ENCODE assay signal across 13 cellular contexts in genomic region chr15:94238539-94239118, GRCh38. TPM values are rescaled to one million over a fixed set of nuclear protein-coding genes. Genes with fewer than 3 reads are reported as not detected.
DNase-seq lines count a peak whose midpoint lies in the region; ATAC-seq, FAIRE-seq and TF ChIP-seq lines count a peak whose summit lies in the region.
"Had no signal": no experiment of that assay in that cellular context is flagged by ENCODE, and none has a peak within 500 bp of the region (broad histone marks: within the 10 kb centered on the region; RNA-seq: fewer than 3 reads in every experiment).

No MANE protein-coding gene starts in this region.

- H4K8ac ChIP-seq in neuronal stem cell (ENCODE audit: low read depth, low read length), result no peak overlapping the region

- no peaks in the 10 kb centered on the region for H3K27me3 Mint-ChIP-seq in activated T-cell treated with anti-CD3 and anti-CD28 coated beads, Interleukin-2, amount 50 U/mL, for 72 hours (ENCODE audit: low read depth)

- no peaks in the 10 kb centered on the region for H3K79me1 ChIP-seq in neuronal stem cell (ENCODE audit: low read depth, low read length)

- H3K27me3 ChIP-seq in transverse colon (no peaks in the 10 kb centered on the region), HepG2 (ENCODE audit: control insufficient read depth in 1 of 2, insufficient read depth in 2 of 2, low read length in 2 of 2) (no peaks in the 10 kb centered on the region), neuronal stem cell (ENCODE audit: control insufficient read depth in 3 of 3, insufficient read depth in 3 of 3, low read depth in 1 of 3, low read length in 3 of 3) (peaks cover 0 to 14% (median 1%) of the 10 kb centered on the region in 3 experiments)

- no peak overlapping the region for H3K18ac ChIP-seq in neuronal stem cell (ENCODE audit: low read length)

- WGBS in transverse colon (ENCODE audit: low coverage in 1 of 2), 2 donors, result 56 to 63% methylated on average over 4 of the region's 4 CpGs
- 46% methylated on average over 4 of the region's 4 CpGs for WGBS in HepG2 (ENCODE audit: low lambda C conversion rate)
- WGBS in neuronal stem cell (ENCODE audit: extremely low coverage in 2 of 2, insufficient read length in 2 of 2, insufficient replicate concordance in 1 of 2), 2 donors, result no CpG with 5 or more reads among the region's 4 CpGs

- H3K4me3 Mint-ChIP-seq in activated T-cell treated with anti-CD3 and anti-CD28 coated beads, Interleukin-2, amount 50 U/mL, for 72 hours, result peak overlapping the region; percentile 3 to 24

- H3K4ac ChIP-seq in neuronal stem cell (ENCODE audit: low read length), result no peak overlapping the region

- H3K14ac ChIP-seq in neuronal stem cell (ENCODE audit: low read length), result no peak overlapping the region

- H2BK120ac ChIP-seq in neuronal stem cell (ENCODE audit: low read depth, low read length), result no peak overlapping the region

- no peak overlapping the region for H2BK15ac ChIP-seq in neuronal stem cell (ENCODE audit: low read length)

- H3K9ac ChIP-seq in HepG2 (ENCODE audit: insufficient read depth, low read depth, low read length) (no peak overlapping the region), neuronal stem cell (ENCODE audit: low read depth, low read length, poor library complexity) (no peak overlapping the region)

- H4K91ac ChIP-seq in neuronal stem cell (ENCODE audit: low read depth, low read length, poor library complexity), result no peak overlapping the region

- no peak overlapping the region for H2BK12ac ChIP-seq in neuronal stem cell (ENCODE audit: low read length)

- peak overlapping the region; percentile 73 for H3K27ac ChIP-seq in OCI-LY7 (ENCODE audit: low read depth, low read length, poor library complexity, severe bottlenecking)
- H3K27ac ChIP-seq in transverse colon, result peak overlapping the region in 3 of 4 donors; percentile 5 to 61 (median 26)
- H3K27ac ChIP-seq in HepG2 (ENCODE audit: extremely low read length, insufficient read depth, low read length), result no peak overlapping the region
- no peak overlapping the region for H3K27ac ChIP-seq in neuronal stem cell (replicated peaks; ENCODE audit: low read length)

- no peak for TF ChIP-seq RAD21 in HepG2 (CRISPR knock-in tag; IDR thresholded peaks at IDR 0.05)

- H4K20me1 ChIP-seq in OCI-LY7 (ENCODE audit: insufficient read depth, low read length) (0 out of 2 replicates have a peak, but pooled peaks cover 4% of the 10 kb centered on the region), HepG2 (ENCODE audit: insufficient read depth, low read length) (no peaks in the 10 kb centered on the region)

- peaks cover 3 to 9% of the 10 kb centered on the region in 2 donors for H3K36me3 Mint-ChIP-seq in activated T-cell treated with anti-CD3 and anti-CD28 coated beads, Interleukin-2, amount 50 U/mL, for 72 hours (ENCODE audit: insufficient read depth in 2 of 2)

- no peaks in the 10 kb centered on the region for H3K9me2 ChIP-seq in OCI-LY7 (ENCODE audit: insufficient read depth, low read length)

- no TSS peak for BruUV-seq in OCI-LY7 (replicated peaks; lab: Mats Ljungman, UMichigan)
- no TSS peak for BruUV-seq in HepG2 (replicated peaks; lab: Mats Ljungman, UMichigan)

- peaks cover 71% of the 10 kb centered on the region for H3K4me1 Mint-ChIP-seq in activated T-cell treated with anti-CD3 and anti-CD28 coated beads, Interleukin-2, amount 50 U/mL, for 72 hours (ENCODE audit: low read depth)

- intact Hi-C loops in OCI-LY7 (cut with micrococcal nuclease; ENCODE audit: unreplicated experiment) (loop anchor here (2.0 kb wide), 1 partner anchor 20 kb away; no protein-coding TSS in a partner anchor), transverse colon (cut with DNase I; ENCODE audit: low total_unique reads) (no loop called here), HepG2 (cut with micrococcal nuclease; ENCODE audit: unreplicated experiment) (no loop called here)

- no peaks in the 10 kb centered on the region for H3K9me3 Mint-ChIP-seq in activated T-cell treated with anti-CD3 and anti-CD28 coated beads, Interleukin-2, amount 50 U/mL, for 72 hours

- no peak for TF ChIP-seq POLR2A in transverse colon (IDR thresholded peaks at IDR 0.05)
- no peak for TF ChIP-seq POLR2A in HepG2 (IDR thresholded peaks at IDR 0.05; ENCODE audit: insufficient read depth in 1 of 2, low read depth in 2 of 2, low read length in 2 of 2)

- no peak overlapping the region for H3K23ac ChIP-seq in neuronal stem cell (ENCODE audit: low read depth, low read length, poor library complexity)

- TF ChIP-seq EP300 in transverse colon (IDR thresholded peaks at IDR 0.05; ENCODE audit: low read depth) (no peak), HepG2 (IDR thresholded peaks at IDR 0.05; ENCODE audit: low read depth in 2 of 2, low read length in 2 of 2) (no peak), HepG2 (CRISPR knock-in tag; IDR thresholded peaks at IDR 0.05; ENCODE audit: borderline replicate concordance) (no peak)

- DNase-seq in activated T-cell treated with anti-CD3 and anti-CD28 coated beads, Interleukin-2, amount 50 U/mL, for 72 hours, result no peak
- DNase-seq in activated T-cell treated with anti-CD3 and anti-CD28 coated beads for 4 hours (no peak), OCI-LY7 (ENCODE audit: low spot score) (peak; percentile 84), transverse colon (no peak), HepG2 (ENCODE audit: low spot score) (no peak), NCI-H2227 (lab: John Stamatoyannopoulos, UW; ENCODE audit: unreplicated experiment) (no peak), neuronal stem cell (ENCODE audit: low spot score) (no peak)
- DNase-seq: activated CD8-positive, alpha-beta memory T cell treated with anti-CD3 and anti-CD28 coated beads, Interleukin-2, amount 50 U/mL, for 48 hours; effector CD4-positive, alpha-beta T cell; NCI-H748 treated with DMSO at 0.1 percent for 48 hours; stimulated activated CD4-positive, alpha-beta T cell treated with anti-CD3 and anti-CD28 coated beads, Interleukin-4, amount 100 ng/mL, for 4 hours had no signal

- H3K79me2 ChIP-seq in OCI-LY7 (ENCODE audit: insufficient read depth, low read depth, low read length), result peaks cover 95% of the 10 kb centered on the region
- peaks cover 11% of the 10 kb centered on the region for H3K79me2 ChIP-seq in HepG2 (ENCODE audit: insufficient read depth, low read length)

- H3K4me2 ChIP-seq in OCI-LY7 (ENCODE audit: low read length) (peak overlapping the region; percentile 64), HepG2 (ENCODE audit: low read depth, low read length) (no peak overlapping the region), neuronal stem cell (ENCODE audit: insufficient read depth, low read length, poor library complexity, severe bottlenecking) (no peak overlapping the region)

- CTCF ChIA-PET in OCI-LY7 (lab: Charles Lee; ENCODE audit: unreplicated experiment) (interaction anchor here (0.8 kb wide), 1 partner anchor 67 kb away, joined by 3 read pairs; no protein-coding TSS in a partner anchor), HepG2 (lab: Yijun Ruan, JAX; ENCODE audit: low intra/inter-chr PET ratio, low total read pairs) (no interaction called here)

- peak overlapping the region; percentile 12 for H3K4me3 ChIP-seq in OCI-LY7 (ENCODE audit: low read depth, low read length, poor library complexity, severe bottlenecking)
- H3K4me3 ChIP-seq in transverse colon, result no peak overlapping the region
- H3K4me3 ChIP-seq in HepG2 (replicated peaks in 1 of 3; ENCODE audit: insufficient read depth in 1 of 3, low read depth in 2 of 3, low read length in 3 of 3), result no peak overlapping the region
- no peak overlapping the region for H3K4me3 ChIP-seq in neuronal stem cell (ENCODE audit: low read length in 2 of 2)

- TF ChIP-seq CTCF in OCI-LY7 (conservative IDR thresholded peaks at IDR 0.05; ENCODE audit: low read length), result no peak
- TF ChIP-seq CTCF in transverse colon (IDR thresholded peaks at IDR 0.05), result no peak
- no peak for TF ChIP-seq CTCF in HepG2 (CRISPR knock-in tag; IDR thresholded peaks at IDR 0.05)

- no peak overlapping the region for H2BK5ac ChIP-seq in neuronal stem cell (ENCODE audit: low read length)

- H3K4me1 ChIP-seq in OCI-LY7 (ENCODE audit: insufficient read depth, low read length, poor library complexity, severe bottlenecking), result peaks cover 82% of the 10 kb centered on the region
- peaks cover 0 to 55% (median 36%) of the 10 kb centered on the region in 4 donors for H3K4me1 ChIP-seq in transverse colon
- no peaks in the 10 kb centered on the region for H3K4me1 ChIP-seq in HepG2 (ENCODE audit: insufficient read depth, low read length)
- no peaks in the 10 kb centered on the region for H3K4me1 ChIP-seq in neuronal stem cell (ENCODE audit: control insufficient read depth in 2 of 2, insufficient read depth in 1 of 2, low read depth in 1 of 2, low read length in 2 of 2)

- H3K9me3 ChIP-seq in OCI-LY7 (ENCODE audit: low read length) (no peaks in the 10 kb centered on the region), transverse colon (no peaks in the 10 kb centered on the region), HepG2 (ENCODE audit: low read length) (peaks cover 4% of the 10 kb centered on the region; the same call in 1 of the 2 replicates), neuronal stem cell (replicated peaks in 1 of 2; ENCODE audit: control insufficient read depth in 2 of 2, insufficient read depth in 1 of 2, low read depth in 1 of 2, low read length in 2 of 2) (peaks cover 0 to 4% of the 10 kb centered on the region in 2 donors)

- H3K36me3 ChIP-seq in OCI-LY7 (ENCODE audit: insufficient read depth, low read length) (peaks cover 16% of the 10 kb centered on the region), transverse colon (no peaks in the 10 kb centered on the region), HepG2 (replicated peaks in 1 of 2; ENCODE audit: control insufficient read depth in 1 of 2, insufficient read depth in 2 of 2, low read length in 2 of 2) (no peaks in the 10 kb centered on the region), neuronal stem cell (replicated peaks in 1 of 2; ENCODE audit: control insufficient read depth in 2 of 2, insufficient read depth in 2 of 2, low read length in 2 of 2) (no peaks in the 10 kb centered on the region)

- POLR2A ChIA-PET in OCI-LY7 (lab: Charles Lee) (interaction anchor here (0.6 to 4.5 kb wide), 11 partner anchors 8 to 86 kb away, joined by 3 to 41 read pairs (median 7); partner anchors contain the start of gene MCTP2), HepG2 (lab: Yijun Ruan, JAX) (no interaction called here)

- no peak for FAIRE-seq in HepG2 (lab: Jason Lieb, UNC)
- FAIRE-seq: H1 had no signal

- H2AFZ ChIP-seq in OCI-LY7 (ENCODE audit: low read length) (no peak overlapping the region), HepG2 (ENCODE audit: low read length) (no peak overlapping the region), neuronal stem cell (ENCODE audit: low read length) (no peak overlapping the region)

- H3K27ac Mint-ChIP-seq in activated T-cell treated with anti-CD3 and anti-CD28 coated beads, Interleukin-2, amount 50 U/mL, for 72 hours, result peak overlapping the region; percentile 21

- in situ Hi-C loops in transverse colon (cut with MboI; ENCODE audit: low pct_ligation_motif_present in 1 of 4, low pct_unique_long_range_greater_than_20kb in 1 of 4, low sequenced_read_pairs in 3 of 4) (no loop called here), HepG2 (cut with HindIII; ENCODE audit: extremely low pct_ligation_motif_present, low pct_unique_long_range_greater_than_20kb) (no loop called here)

- ATAC-seq in activated T-cell treated with anti-CD3 and anti-CD28 coated beads, Interleukin-2, amount 50 U/mL, for 72 hours (replicated peaks in 1 of 2), result no peak
- ATAC-seq in HG02973 (IDR thresholded peaks at IDR 0.05; ENCODE audit: unreplicated experiment) (peak; percentile 63), HepG2 (no peak)

- no peak overlapping the region for H2AK5ac ChIP-seq in neuronal stem cell (ENCODE audit: low read depth, low read length)

RNA-seq across cellular contexts. Expression of gene MCTP2, which starts 7.3 kb away (rescaled TPM):
- total RNA-seq in activated T-cell treated with anti-CD3 and anti-CD28 coated beads, Interleukin-2, amount 50 U/mL, for 72 hours, result 100 to 1,000 TPM in 1 of 2 donors, 10 to 100 TPM in 1; 49.9 to 119 TPM
- 73.2 and 75.0 TPM in 2 replicates for total RNA-seq in OCI-LY7 (2014; rRNA removed; shearing (Covaris generic))
- total RNA-seq in OCI-LY7 (2022) (90.6 and 91.6 TPM in 2 replicates), transverse colon (100 to 1,000 TPM; 108 to 409 (median 144) TPM), HepG2 (2016; rRNA removed; fragmentation: Illumina TruSeq; extraction: Trizol) (2.7 and 5.1 TPM in 2 replicates)
- 16.9 and 19.1 TPM in 2 replicates for total RNA-seq in HepG2 (2016; cell fraction: cytosol; rRNA removed; fragmentation: Illumina TruSeq; extraction: Trizol; ENCODE audit: low read depth)
- 3.2 and 5.9 TPM in 2 replicates for total RNA-seq in HepG2 (2016; cell fraction: insoluble cytoplasmic fraction; rRNA removed; fragmentation: Illumina TruSeq; extraction: Trizol)
- 4.6 and 5.4 TPM in 2 replicates for total RNA-seq in HepG2 (2016; cell fraction: membrane; rRNA removed; fragmentation: Illumina TruSeq; extraction: Trizol)
- 13.1 and 13.3 TPM in 2 replicates for total RNA-seq in HepG2 (2016; cell fraction: nucleus; rRNA removed; fragmentation: Illumina TruSeq; extraction: Trizol)
- 8.5 and 8.6 TPM in 2 replicates for polyA plus RNA-seq in HepG2 (2011; rRNA removed)
- 6.4 and 7.5 TPM in 2 replicates for polyA plus RNA-seq in HepG2 (2011; cell fraction: cytosol; rRNA removed)
- polyA plus RNA-seq in HepG2 (2011; cell fraction: nucleus; rRNA removed), result 15.5 and 17.5 TPM in 2 replicates
- 2.3 and 2.5 TPM in 2 replicates for polyA plus RNA-seq in HepG2 (2012)
- polyA plus RNA-seq in HepG2 (2016; cell fraction: cytosol; fragmentation: Illumina TruSeq; extraction: Trizol; ENCODE audit: low read depth), result 0.10 and 0.17 TPM in 2 replicates
- polyA plus RNA-seq in HepG2 (2016; cell fraction: insoluble cytoplasmic fraction; fragmentation: Illumina TruSeq; extraction: Trizol; ENCODE audit: low read depth), result 2.3 and 2.5 TPM in 2 replicates
- 0.20 and 0.23 TPM in 2 replicates for polyA plus RNA-seq in HepG2 (2016; cell fraction: membrane; fragmentation: Illumina TruSeq; extraction: Trizol; ENCODE audit: low read depth)
- 3.1 and 5.2 TPM in 2 replicates for polyA plus RNA-seq in HepG2 (2016; cell fraction: nucleus; fragmentation: Illumina TruSeq; extraction: Trizol; ENCODE audit: insufficient read depth, low read depth)
- polyA minus RNA-seq in HepG2 (2011; rRNA and poly(A)+ RNA removed; ENCODE audit: low replicate concordance), result 12.2 and 23.0 TPM in 2 replicates
- 6.9 and 7.4 TPM in 2 replicates for polyA minus RNA-seq in HepG2 (2011; cell fraction: cytosol; rRNA and poly(A)+ RNA removed)
- polyA minus RNA-seq in HepG2 (2011; cell fraction: nucleus; rRNA and poly(A)+ RNA removed), result 38.0 and 39.8 TPM in 2 replicates
- 0.01 TPM for polyA plus RNA-seq in neuronal stem cell (2013, experiment 1 of 2)
- polyA plus RNA-seq in neuronal stem cell (2013, experiment 2 of 2), result under 0.01 TPM

Comparison
In these comparisons a context has a peak if more than half of its experiments do, and no peak if none do; other contexts are left out.
1. H3K27ac ChIP-seq: peak in OCI-LY7 (single experiment) and transverse colon (3 of 4); none in HepG2 (single experiment) and neuronal stem cell (single experiment).